Comparison of ENCODE assay signal across 2 cellular contexts in the genomic region with DNA sequence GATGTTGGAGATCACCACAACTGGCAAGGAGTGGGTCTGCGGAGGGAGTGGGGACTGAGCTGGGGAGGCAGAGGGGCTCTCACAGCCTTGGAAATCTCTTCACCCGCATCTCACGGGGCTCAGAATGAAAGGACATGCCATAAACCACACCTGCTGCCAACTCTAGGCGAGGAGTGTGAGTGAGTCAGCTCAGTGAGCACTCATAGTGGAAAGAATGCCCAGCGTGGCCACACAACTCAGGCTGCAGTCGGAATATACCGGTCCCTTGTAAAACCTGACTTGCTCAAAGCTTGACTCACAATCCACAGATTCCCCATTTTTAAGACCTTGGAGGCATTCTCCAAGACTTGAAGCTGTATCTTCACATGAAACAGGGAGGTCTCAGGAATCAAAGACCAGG.
A peak's percentile ranks its signal among the peaks of the same experiment; 100 is the strongest.
TF ChIP-seq lines count a peak whose summit lies in the region.

No MANE protein-coding gene starts in this region.

TF ChIP-seq in A549, 52 proteins besides CTCF, POLR2A, EP300 and RAD21:
- TF ChIP-seq, protein P1, sequence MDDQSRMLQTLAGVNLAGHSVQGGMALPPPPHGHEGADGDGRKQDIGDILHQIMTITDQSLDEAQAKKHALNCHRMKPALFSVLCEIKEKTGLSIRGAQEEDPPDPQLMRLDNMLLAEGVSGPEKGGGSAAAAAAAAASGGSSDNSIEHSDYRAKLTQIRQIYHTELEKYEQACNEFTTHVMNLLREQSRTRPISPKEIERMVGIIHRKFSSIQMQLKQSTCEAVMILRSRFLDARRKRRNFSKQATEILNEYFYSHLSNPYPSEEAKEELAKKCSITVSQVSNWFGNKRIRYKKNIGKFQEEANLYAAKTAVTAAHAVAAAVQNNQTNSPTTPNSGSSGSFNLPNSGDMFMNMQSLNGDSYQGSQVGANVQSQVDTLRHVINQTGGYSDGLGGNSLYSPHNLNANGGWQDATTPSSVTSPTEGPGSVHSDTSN (IDR thresholded peaks at IDR 0.05), result no peak
- TF ChIP-seq POLR2AphosphoS2 (conservative IDR thresholded peaks at IDR 0.05; ENCODE audit: low read length) (no peak), CBX8 (IDR thresholded peaks at IDR 0.05) (no peak), JUNB (IDR thresholded peaks at IDR 0.05) (0 out of 2 replicates have a peak, but pooled peaks have one; percentile 33), FOXS1 (CRISPR knock-in tag; IDR thresholded peaks at IDR 0.05) (no peak), TP53 (CRISPR knock-in tag; IDR thresholded peaks at IDR 0.05) (0 out of 2 replicates have a peak, but pooled peaks have one; percentile 29), RCOR1 (IDR thresholded peaks at IDR 0.05; ENCODE audit: low read depth, low read length) (no peak), ESRRA (IDR thresholded peaks at IDR 0.05; ENCODE audit: borderline replicate concordance, low read length) (no peak), CEBPB (IDR thresholded peaks at IDR 0.05) (no peak), CHD4 (IDR thresholded peaks at IDR 0.05; ENCODE audit: borderline replicate concordance) (no peak), SMC3 (IDR thresholded peaks at IDR 0.05) (no peak), EHF (CRISPR knock-in tag; IDR thresholded peaks at IDR 0.05) (no peak), HOXB5 (CRISPR knock-in tag; IDR thresholded peaks at IDR 0.05) (no peak), MYC (IDR thresholded peaks at IDR 0.05; ENCODE audit: borderline replicate concordance, low read length) (no peak), ZNF302 (CRISPR knock-in tag; IDR thresholded peaks at IDR 0.05) (no peak), RFX5 (IDR thresholded peaks at IDR 0.05) (no peak), ZSCAN20 (CRISPR knock-in tag; IDR thresholded peaks at IDR 0.05) (no peak), NR3C1 (IDR thresholded peaks at IDR 0.05) (no peak), BCL3 (IDR thresholded peaks at IDR 0.05) (no peak), CBX2 (IDR thresholded peaks at IDR 0.05; ENCODE audit: borderline replicate concordance, low read depth) (no peak), ELK1 (IDR thresholded peaks at IDR 0.05; ENCODE audit: low read depth, low read length) (no peak), GATA3 (IDR thresholded peaks at IDR 0.05; ENCODE audit: borderline replicate concordance) (peak; percentile 20; the same call in 1 of the 2 replicates), FOSL2 (IDR thresholded peaks at IDR 0.05) (peak; percentile 16; the same call in 1 of the 2 replicates), FOSL2 (CRISPR knock-in tag; IDR thresholded peaks at IDR 0.05) (peak; percentile 88), SREBF2 (IDR thresholded peaks at IDR 0.05) (no peak), HEYL (CRISPR knock-in tag; IDR thresholded peaks at IDR 0.05) (no peak), RARB (CRISPR knock-in tag; IDR thresholded peaks at IDR 0.05) (no peak)
- TF ChIP-seq, protein P2, sequence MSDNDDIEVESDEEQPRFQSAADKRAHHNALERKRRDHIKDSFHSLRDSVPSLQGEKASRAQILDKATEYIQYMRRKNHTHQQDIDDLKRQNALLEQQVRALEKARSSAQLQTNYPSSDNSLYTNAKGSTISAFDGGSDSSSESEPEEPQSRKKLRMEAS (IDR thresholded peaks at IDR 0.05), result peak; percentile 85
- TF ChIP-seq, protein P3, sequence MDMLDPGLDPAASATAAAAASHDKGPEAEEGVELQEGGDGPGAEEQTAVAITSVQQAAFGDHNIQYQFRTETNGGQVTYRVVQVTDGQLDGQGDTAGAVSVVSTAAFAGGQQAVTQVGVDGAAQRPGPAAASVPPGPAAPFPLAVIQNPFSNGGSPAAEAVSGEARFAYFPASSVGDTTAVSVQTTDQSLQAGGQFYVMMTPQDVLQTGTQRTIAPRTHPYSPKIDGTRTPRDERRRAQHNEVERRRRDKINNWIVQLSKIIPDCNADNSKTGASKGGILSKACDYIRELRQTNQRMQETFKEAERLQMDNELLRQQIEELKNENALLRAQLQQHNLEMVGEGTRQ (IDR thresholded peaks at IDR 0.05), result no peak
TF ChIP-seq in A549: peak in this region for 5.

TF ChIP-seq in IMR-90, 13 proteins besides CTCF, POLR2A, EP300 and RAD21:
- TF ChIP-seq BHLHE40 (IDR thresholded peaks at IDR 0.05; ENCODE audit: low read depth, low read length) (0 out of 2 replicates have a peak, but pooled peaks have one; percentile 35), FOS (IDR thresholded peaks at IDR 0.05; ENCODE audit: low read depth, low read length) (peak; percentile 34; the same call in 1 of the 2 replicates), MXI1 (IDR thresholded peaks at IDR 0.05; ENCODE audit: borderline replicate concordance, low read depth, low read length) (peak; percentile 57; the same call in 1 of the 2 replicates), RCOR1 (IDR thresholded peaks at IDR 0.05; ENCODE audit: insufficient replicate concordance, low read length) (no peak), CEBPB (IDR thresholded peaks at IDR 0.05; ENCODE audit: low read depth, low read length) (no peak), NFE2L2 (IDR thresholded peaks at IDR 0.05; ENCODE audit: low read depth, low read length) (no peak), MAZ (IDR thresholded peaks at IDR 0.05; ENCODE audit: borderline replicate concordance, low read depth, low read length) (no peak)
